8 cellular contexts compared by ENCODE assay signal in the genomic region with DNA sequence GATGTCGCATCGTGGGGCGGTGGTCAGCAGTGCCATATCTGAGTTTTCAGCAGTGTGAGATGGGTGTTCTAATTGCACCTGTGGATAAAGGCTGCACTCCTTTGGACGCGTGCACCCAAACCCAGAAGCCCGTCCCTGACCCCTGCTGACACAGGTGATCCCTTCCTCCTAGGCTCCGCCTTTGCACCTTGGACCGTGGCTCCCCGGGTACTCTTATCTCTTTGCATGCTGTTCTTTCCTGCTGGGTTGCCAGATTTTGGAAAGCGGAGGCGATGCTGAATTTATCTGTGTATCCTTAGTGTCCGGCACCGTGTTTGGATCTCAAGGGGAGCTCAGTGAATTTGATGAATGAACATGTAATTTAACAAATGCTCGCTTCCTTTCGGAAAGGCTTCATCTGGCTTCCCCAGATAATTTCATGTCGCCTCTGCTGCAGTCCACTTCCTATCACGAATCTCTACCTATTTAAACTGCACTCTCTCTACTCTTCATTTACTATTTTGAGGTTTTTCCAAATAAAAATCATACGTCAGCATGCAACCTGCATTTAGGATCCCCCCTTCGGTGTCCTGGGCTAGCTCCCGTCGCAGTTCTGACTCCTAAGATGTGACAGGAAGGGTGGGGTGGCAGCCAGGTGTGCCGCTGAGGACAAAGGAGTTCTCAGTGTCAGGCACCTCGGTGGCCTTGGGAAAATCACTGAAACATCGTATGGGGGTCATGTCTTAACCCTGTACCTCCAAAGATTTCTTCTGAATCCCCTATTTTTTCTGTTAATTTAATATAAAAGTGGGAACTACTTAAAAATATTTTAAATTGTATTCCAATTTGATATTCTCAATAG. TPM values are rescaled to one million over a fixed set of nuclear protein-coding genes. Genes with fewer than 3 reads are reported as not detected.
A peak's percentile ranks its signal among the peaks of the same experiment; 100 is the strongest.
DNase-seq lines count a peak whose midpoint lies in the region; ATAC-seq and TF ChIP-seq lines count a peak whose summit lies in the region.

No MANE protein-coding gene starts in this region.

- no peak overlapping the region for H2BK15ac ChIP-seq in H9 (ENCODE audit: low read depth, low read length)

- H4K91ac ChIP-seq in H9 (ENCODE audit: insufficient read length, low read depth, low read length) = no peak overlapping the region

- H3K4me3 ChIP-seq in breast epithelium = peak overlapping the region; percentile 60 to 92 (median 84)

- H3K4me1 ChIP-seq in H9 (ENCODE audit: insufficient read depth, low read length) (peaks cover 2% of the 10 kb centered on the region; the same call in 1 of the 2 replicates), breast epithelium (no peaks in the 10 kb centered on the region)

- H3K14ac ChIP-seq in H9 (ENCODE audit: insufficient read depth, low read length) = no peak overlapping the region

- H3K4me2 ChIP-seq in H9 (ENCODE audit: insufficient read depth, insufficient read length, low read length) = peak overlapping the region; percentile 83

- peak overlapping the region; percentile 27 for H3K9ac ChIP-seq in H9 (ENCODE audit: extremely low read depth, insufficient read length, low read length)

- H3K23me2 ChIP-seq in H9 (ENCODE audit: insufficient read length, low read depth, low read length, poor library complexity, severe bottlenecking) = peaks cover 16% of the 10 kb centered on the region

- peak overlapping the region; percentile 58 for H2AFZ ChIP-seq in H9 (ENCODE audit: low read length)

- H3K56ac ChIP-seq in H9 (ENCODE audit: insufficient read length, low read depth, low read length) = no peak overlapping the region

- no CpG with 5 or more reads among the region's 24 CpGs for WGBS in H9 (ENCODE audit: extremely low coverage, insufficient read length, low lambda C conversion rate)

- peaks cover 0 to 8% (median 0%) of the 10 kb centered on the region in 3 experiments; a peak in 1 of 7 replicates for H3K36me3 Mint-ChIP-seq in H9 (ENCODE audit: insufficient read depth in 1 of 3, low read depth in 3 of 3)

- H3K27ac ChIP-seq in H9 (ENCODE audit: insufficient read length, low read depth, low read length) (no peak overlapping the region), breast epithelium (peak overlapping the region; percentile 95 to 99)

- no peak overlapping the region for H2BK120ac ChIP-seq in H9 (ENCODE audit: low read depth, low read length, poor library complexity, severe bottlenecking)

- no peak overlapping the region for H2BK20ac ChIP-seq in H9 (ENCODE audit: low read depth, low read length, poor library complexity, severe bottlenecking)

- intact Hi-C loops in breast epithelium (cut with DNase I; ENCODE audit: low total_unique reads) (no loop called here), left colon (cut with DNase I, micrococcal nuclease) (loop anchor here in 1 of 2 donors (2.0 to 5.0 kb wide), 2 partner anchors 107 to 401 kb away; no protein-coding TSS in a partner anchor)

- H3K4ac ChIP-seq in H9 (ENCODE audit: low read depth, low read length) = no peak overlapping the region

- H3K27me3 ChIP-seq in H9 (ENCODE audit: insufficient read depth, low read length) = peaks cover 2% of the 10 kb centered on the region; the same call in 1 of the 2 replicates
- H3K27me3 ChIP-seq in breast epithelium = no peaks in the 10 kb centered on the region

- no peak for TF ChIP-seq POLR2A in breast epithelium (IDR thresholded peaks at IDR 0.05)

- ATAC-seq in left colon = peak; percentile 80
- ATAC-seq in stimulated activated naive CD8-positive, alpha-beta T cell treated with anti-CD3 and anti-CD28 coated beads, Interleukin-15, amount 100 ng/mL, for 72 hours = peak; percentile 54

- H3K9me3 ChIP-seq in H9 (ENCODE audit: control insufficient read depth, low read depth, low read length) (no peaks in the 10 kb centered on the region), breast epithelium (no peaks in the 10 kb centered on the region)

- no peak overlapping the region for H4K5ac ChIP-seq in H9 (ENCODE audit: insufficient read length, low read depth, low read length)

- no peak overlapping the region for H3K23ac ChIP-seq in H9 (ENCODE audit: insufficient read length, low read depth, low read length)

- peak overlapping the region; percentile 92 to 95 for H3K4me3 Mint-ChIP-seq in H9
- H3K4me3 Mint-ChIP-seq in stimulated activated naive CD8-positive, alpha-beta T cell treated with anti-CD3 and anti-CD28 coated beads, Interleukin-15, amount 100 ng/mL, for 72 hours = peak overlapping the region; percentile 91 to 98

- peak; percentile 49 for DNase-seq in DMS53 treated with DMSO at 0.1 percent for 48 hours (lab: John Stamatoyannopoulos, UW; ENCODE audit: unreplicated experiment)
- DNase-seq in H9 = peak; percentile 54
- peak; percentile 92 for DNase-seq in NCI-H526 treated with DMSO at 0.1 percent for 48 hours (lab: John Stamatoyannopoulos, UW)
- DNase-seq in breast epithelium (ENCODE audit: low spot score in 2 of 2) = peak in 1 of 2 donors; percentile 47
- peak; percentile 84 to 88 for DNase-seq in left colon
- DNase-seq in stimulated activated naive CD8-positive, alpha-beta T cell treated with anti-CD3 and anti-CD28 coated beads, Interleukin-15, amount 100 ng/mL, for 72 hours = peak; percentile 21 to 23
- no peak for DNase-seq in GDM1 (lab: John Stamatoyannopoulos, UW)
- DNase-seq in KG1 (lab: John Stamatoyannopoulos, UW) = no peak

- H3K9me3 Mint-ChIP-seq in H9 = no peaks in the 10 kb centered on the region; a peak in 1 of 5 replicates
- no peaks in the 10 kb centered on the region for H3K9me3 Mint-ChIP-seq in stimulated activated naive CD8-positive, alpha-beta T cell treated with anti-CD3 and anti-CD28 coated beads, Interleukin-15, amount 100 ng/mL, for 72 hours

- no peak overlapping the region for H2BK5ac ChIP-seq in H9 (ENCODE audit: insufficient read length, low read length)

- peaks cover 4% of the 10 kb centered on the region; the same call in 1 of the 2 replicates for H3K79me2 ChIP-seq in H9 (ENCODE audit: insufficient read depth, low read length)

- peaks cover 22 to 32% of the 10 kb centered on the region in 2 experiments for H3K4me1 Mint-ChIP-seq in H9
- H3K4me1 Mint-ChIP-seq in stimulated activated naive CD8-positive, alpha-beta T cell treated with anti-CD3 and anti-CD28 coated beads, Interleukin-15, amount 100 ng/mL, for 72 hours = peaks cover 31% of the 10 kb centered on the region

- no peaks in the 10 kb centered on the region for H4K20me1 ChIP-seq in H9 (ENCODE audit: control insufficient read depth, insufficient read depth, insufficient read length)

- no peak overlapping the region for H4K8ac ChIP-seq in H9 (replicated peaks; ENCODE audit: insufficient read length, low read depth, low read length)

- H3T11ph ChIP-seq in H9 (ENCODE audit: low read length) = no peak overlapping the region

- peak overlapping the region in 1 of 3 experiments; percentile 72; a peak in 3 of 7 replicates for H3K27ac Mint-ChIP-seq in H9
- peak overlapping the region; percentile 38 to 58 for H3K27ac Mint-ChIP-seq in stimulated activated naive CD8-positive, alpha-beta T cell treated with anti-CD3 and anti-CD28 coated beads, Interleukin-15, amount 100 ng/mL, for 72 hours

- H3K18ac ChIP-seq in H9 (ENCODE audit: insufficient read length, low read depth, low read length) = no peak overlapping the region

- no peaks in the 10 kb centered on the region for H3K79me1 ChIP-seq in H9 (ENCODE audit: insufficient read depth, low read depth, low read length, poor library complexity, severe bottlenecking)

- H2BK12ac ChIP-seq in H9 (ENCODE audit: insufficient read length, low read depth, low read length) = no peak overlapping the region

- H2AK5ac ChIP-seq in H9 (ENCODE audit: insufficient read length, low read length) = no peak overlapping the region

- no peaks in the 10 kb centered on the region for H3K36me3 ChIP-seq in breast epithelium

- TF ChIP-seq CTCF in H9 (conservative IDR thresholded peaks at IDR 0.05) (no peak), breast epithelium (IDR thresholded peaks at IDR 0.05) (no peak)

- H3K27me3 Mint-ChIP-seq in H9 (ENCODE audit: low read depth) = peaks cover 14% of the 10 kb centered on the region
- peaks cover 46% of the 10 kb centered on the region for H3K27me3 Mint-ChIP-seq in stimulated activated naive CD8-positive, alpha-beta T cell treated with anti-CD3 and anti-CD28 coated beads, Interleukin-15, amount 100 ng/mL, for 72 hours

RNA-seq across cellular contexts. Expression of a gene that starts 0.8 kb away (rescaled TPM):
- total RNA-seq in H9 (2021) (28.7 and 28.9 TPM in 2 replicates), breast epithelium (100 to 1,000 TPM in 1 of 3 donors, 10 to 100 TPM in 2; 62.9 to 176 (median 82.3) TPM), left colon (10 to 100 TPM; 64.3 to 81.2 TPM)

RNA-seq across cellular contexts. Expression of a gene that starts 53.8 kb away (rescaled TPM):
- total RNA-seq in H9 (2021) (12.5 and 13.7 TPM in 2 replicates), breast epithelium (10 to 100 TPM in 2 of 3 donors, 1 to 10 TPM in 1; 1.9 to 28.1 (median 22.0) TPM), left colon (10 to 100 TPM; 19.1 to 24.8 TPM)

Comparison
In these comparisons a context has a peak if more than half of its experiments do, and no peak if none do; other contexts are left out.
1. DNase-seq: peak in DMS53 treated with DMSO at 0.1 percent for 48 hours (single experiment), H9 (single experiment), NCI-H526 treated with DMSO at 0.1 percent for 48 hours (single experiment), left colon (2 of 2) and stimulated activated naive CD8-positive, alpha-beta T cell treated with anti-CD3 and anti-CD28 coated beads, Interleukin-15, amount 100 ng/mL, for 72 hours (2 of 2); none in GDM1 (single experiment) and KG1 (single experiment).